ENCODE assay signal across 1 cellular context in the genomic region with DNA sequence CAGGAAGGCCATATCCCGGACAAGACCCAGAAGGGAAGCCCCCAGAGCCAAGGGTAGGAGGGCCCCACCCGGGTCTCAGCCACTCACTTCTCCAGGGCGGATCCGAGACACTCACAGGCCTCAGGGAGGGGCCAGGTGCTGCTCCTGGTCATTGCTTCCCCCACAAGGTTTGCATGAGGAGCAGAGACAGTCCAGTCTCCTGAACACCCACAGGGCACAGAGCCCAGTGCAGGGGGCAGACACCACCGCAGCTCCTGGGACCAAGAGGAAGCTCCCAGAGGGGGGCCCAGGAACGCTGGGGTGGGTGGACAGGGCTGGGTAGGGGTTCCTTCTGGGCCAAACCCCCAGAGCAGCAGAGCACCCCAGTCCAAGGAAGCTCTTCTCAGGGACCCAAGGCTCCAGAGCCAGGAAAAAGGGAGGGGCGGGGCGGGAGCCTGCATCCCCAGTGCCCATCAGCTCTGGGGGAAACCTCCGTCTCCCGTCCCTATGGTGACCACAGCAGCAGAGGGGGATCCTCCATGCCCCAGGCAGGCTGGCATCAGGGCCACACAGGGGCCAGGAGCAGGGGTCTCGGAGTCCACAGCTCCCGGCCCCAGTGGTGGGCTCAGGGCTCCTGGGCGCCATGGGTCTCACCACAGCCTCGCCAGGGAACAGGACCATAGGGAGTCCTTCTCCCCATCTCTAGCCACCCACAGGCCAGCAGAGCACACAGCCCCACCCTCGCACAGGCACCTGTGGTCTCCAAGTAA.
TF ChIP-seq lines count a peak whose summit lies in the region.

No MANE protein-coding gene starts in this region.

TF ChIP-seq in K562, 482 proteins besides CTCF, POLR2A, EP300 and RAD21:
- peak; percentile 45; the same call in 1 of the 2 replicates for TF ChIP-seq RBFOX2 (IDR thresholded peaks at IDR 0.05; ENCODE audit: low read depth, low read length)
- TF ChIP-seq MCM2 (IDR thresholded peaks at IDR 0.05; ENCODE audit: low read depth), result no peak
- no peak for TF ChIP-seq ZNF512 (tag; IDR thresholded peaks at IDR 0.05)
- TF ChIP-seq POLR2G (IDR thresholded peaks at IDR 0.05; ENCODE audit: low read depth, low read length), result peak; percentile 13; the same call in 1 of the 2 replicates
- TF ChIP-seq PRMT5 (CRISPR knock-in tag; IDR thresholded peaks at IDR 0.05), result no peak
- no peak for TF ChIP-seq TSC22D4 (tag; IDR thresholded peaks at IDR 0.05)
- TF ChIP-seq TAL1 (IDR thresholded peaks at IDR 0.05), result no peak
- no peak for TF ChIP-seq NFE2 (IDR thresholded peaks at IDR 0.05; ENCODE audit: low read depth)
